12 cellular contexts compared by ENCODE assay signal in the genomic region with DNA sequence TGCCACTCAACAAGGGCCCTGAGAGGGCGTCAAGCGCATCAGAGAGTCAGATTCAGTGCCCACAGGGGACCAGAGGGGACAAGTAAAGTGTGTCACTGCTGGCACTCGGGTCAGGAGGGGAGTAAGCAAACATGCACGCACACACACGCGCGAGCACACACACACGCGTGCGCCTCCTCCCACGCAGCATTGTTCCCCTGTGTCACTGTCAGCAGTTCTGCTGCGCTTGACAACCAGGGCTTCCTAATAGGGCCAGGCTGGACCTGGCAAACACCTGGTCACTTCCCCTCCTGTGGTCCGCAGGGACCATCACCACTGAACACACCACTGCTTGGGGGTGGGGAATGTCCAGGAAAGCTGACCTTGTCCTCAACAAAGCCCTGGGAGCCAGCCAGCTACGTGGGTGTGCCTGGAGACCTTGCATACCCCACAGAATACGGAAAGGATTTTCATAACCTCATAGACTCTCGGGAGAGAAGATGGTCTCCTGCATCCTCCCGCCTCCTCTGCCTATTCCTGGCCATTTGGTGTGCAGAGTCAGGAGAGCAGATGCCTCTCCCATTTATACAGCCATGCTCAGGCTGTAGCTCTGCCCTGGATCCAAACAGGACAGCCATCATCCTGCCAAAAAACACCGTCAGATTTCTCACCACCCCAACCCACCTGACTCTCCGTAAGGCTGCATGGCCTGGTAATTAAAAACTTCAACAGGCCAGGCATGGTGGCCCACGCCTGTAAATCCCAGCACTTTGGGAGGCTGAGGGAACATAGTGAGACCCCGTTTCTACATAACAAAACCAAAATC.
A peak's percentile ranks its signal among the peaks of the same experiment; 100 is the strongest.
DNase-seq lines count a peak whose midpoint lies in the region; ATAC-seq lines count a peak whose summit lies in the region.
"Had no signal": no experiment of that assay in that cellular context is flagged by ENCODE, and none has a peak within 500 bp of the region (broad histone marks: within the 10 kb centered on the region; RNA-seq: fewer than 3 reads in every experiment).

No MANE protein-coding gene starts in this region.

- H3K4me1 ChIP-seq in NT2/D1 (ENCODE audit: insufficient read depth, insufficient read length), result peaks cover 73% of the 10 kb centered on the region

- H3K9ac ChIP-seq in NT2/D1 (ENCODE audit: insufficient read length, low read depth), result peak overlapping the region; percentile 38

- H3K4me3 ChIP-seq in NT2/D1 (ENCODE audit: insufficient read length, low read depth), result no peak overlapping the region

- ATAC-seq in Right ventricle myocardium superior (ENCODE audit: poor library complexity) (peak; percentile 15), GM18909 (IDR thresholded peaks at IDR 0.05; ENCODE audit: poor library complexity, unreplicated experiment) (no peak), HG03442 (IDR thresholded peaks at IDR 0.05; ENCODE audit: unreplicated experiment) (no peak)

- no peaks in the 10 kb centered on the region for H3K27me3 ChIP-seq in NT2/D1 (ENCODE audit: insufficient read depth, insufficient read length)

- DNase-seq in DMS 273 (lab: John Stamatoyannopoulos, UW; ENCODE audit: unreplicated experiment) (peak; percentile 73), NT2/D1 (ENCODE audit: low read depth, low spot score) (no peak), Right ventricle myocardium superior (peak; percentile 69), pons (ENCODE audit: low spot score) (peak; percentile 38), NCI-H510A (lab: John Stamatoyannopoulos, UW) (no peak), midbrain (lab: John Stamatoyannopoulos, UW) (no peak)
- DNase-seq: activated CD4-positive, alpha-beta T cell treated with anti-CD3 and anti-CD28 coated beads for 1 hour; activated naive CD4-positive, alpha-beta T cell treated with anti-CD3 and anti-CD28 coated beads for 36 hours; CD4-positive, alpha-beta memory T cell; effector memory CD4-positive, alpha-beta T cell had no signal

- intact Hi-C loops in Right ventricle myocardium superior (cut with DNase I), result no loop called here

- peaks cover 65% of the 10 kb centered on the region for H3K36me3 ChIP-seq in NT2/D1 (ENCODE audit: insufficient read depth, insufficient read length, low read length)

- no peaks in the 10 kb centered on the region for H3K9me3 ChIP-seq in NT2/D1 (ENCODE audit: insufficient read depth, low read length)

Comparison
In these comparisons a context has a peak if more than half of its experiments do, and no peak if none do; other contexts are left out.
1. DNase-seq: peak in DMS 273 (single experiment), Right ventricle myocardium superior (single experiment) and pons (single experiment); none in NT2/D1 (single experiment), NCI-H510A (single experiment) and midbrain (single experiment).